ENCODE assay signal across 19 cellular contexts in the genomic region with DNA sequence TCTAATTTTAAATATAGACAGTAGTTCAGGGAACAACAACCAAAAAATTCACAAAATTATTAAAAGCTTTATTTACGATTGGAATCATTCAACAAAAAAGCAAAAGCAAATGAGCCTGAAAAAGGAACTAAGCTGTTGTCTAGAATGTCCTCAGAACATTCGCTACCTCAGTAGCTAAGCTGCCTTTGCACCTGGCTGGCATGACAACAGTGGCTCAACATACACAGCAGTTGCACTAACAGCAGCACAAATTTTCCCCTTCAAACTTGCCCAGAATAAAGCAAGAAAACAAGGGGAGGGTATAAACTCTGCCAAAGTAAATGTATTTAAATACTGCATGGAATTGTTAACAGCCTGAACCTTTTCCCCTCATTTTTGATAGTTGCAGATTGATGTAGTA.
A peak's percentile ranks its signal among the peaks of the same experiment; 100 is the strongest.
DNase-seq lines count a peak whose midpoint lies in the region; ATAC-seq, FAIRE-seq and TF ChIP-seq lines count a peak whose summit lies in the region.
"Had no signal": no experiment of that assay in that cellular context is flagged by ENCODE, and none has a peak within 500 bp of the region (broad histone marks: within the 10 kb centered on the region; RNA-seq: fewer than 3 reads in every experiment).

No MANE protein-coding gene starts in this region.

- POLR2A ChIA-PET in OCI-LY7 (lab: Charles Lee) = interaction anchor here (0.7 to 2.9 kb wide), 6 partner anchors 12 to 65 kb away, joined by 3 to 11 read pairs (median 4); no protein-coding TSS in a partner anchor
- POLR2A ChIA-PET in CD4-positive, alpha-beta T cell (lab: Charles Lee) = interaction anchor here (2.8 kb wide), 1 partner anchor 36 kb away, joined by 11 read pairs; no protein-coding TSS in a partner anchor

- no peaks in the 10 kb centered on the region for H4K20me1 ChIP-seq in OCI-LY7 (ENCODE audit: insufficient read depth, low read length)

- TF ChIP-seq POLR2A in H54 (IDR thresholded peaks at IDR 0.05; ENCODE audit: low read depth, low read length) = no peak

- TF ChIP-seq CTCF in OCI-LY7 (conservative IDR thresholded peaks at IDR 0.05; ENCODE audit: low read length) (no peak), heart right ventricle (IDR thresholded peaks at IDR 0.05) (no peak)
- no peak for TF ChIP-seq CTCF in CD4-positive, alpha-beta T cell (IDR thresholded peaks at IDR 0.05)

- H3K27me3 Mint-ChIP-seq in CD4-positive, alpha-beta T cell = no peaks in the 10 kb centered on the region

- H3K4me1 ChIP-seq in OCI-LY7 (ENCODE audit: insufficient read depth, low read length, poor library complexity, severe bottlenecking) (peaks cover 27% of the 10 kb centered on the region), small intestine (ENCODE audit: control insufficient read depth in 2 of 2, insufficient read depth in 1 of 2, low read depth in 1 of 2, low read length in 1 of 2) (peaks cover 4 to 10% of the 10 kb centered on the region in 2 donors), heart right ventricle (peaks cover 0 to 24% (median 0%) of the 10 kb centered on the region in 9 donors)

- H3K27ac ChIP-seq in OCI-LY7 (ENCODE audit: low read depth, low read length, poor library complexity, severe bottlenecking) (peak overlapping the region; percentile 1), small intestine (ENCODE audit: low read depth in 1 of 2, low read length in 1 of 2) (peak overlapping the region; percentile 11 to 20), heart right ventricle (no peak overlapping the region)
- no peak overlapping the region for H3K27ac ChIP-seq in CD4-positive, alpha-beta T cell (ENCODE audit: low read depth, low read length)
- H3K27ac ChIP-seq: HL-60, PC-9, RWPE1 had no signal

- H3K27me3 ChIP-seq in small intestine (ENCODE audit: control insufficient read depth in 2 of 2, insufficient read depth in 2 of 2, low read length in 2 of 2) (no peaks in the 10 kb centered on the region), heart right ventricle (no peaks in the 10 kb centered on the region)
- H3K27me3 ChIP-seq in CD4-positive, alpha-beta T cell (ENCODE audit: control insufficient read depth, insufficient read depth, low read length) = no peaks in the 10 kb centered on the region

- peak; percentile 40 for ATAC-seq in left colon
- no peak for ATAC-seq in CD4-positive, alpha-beta T cell (ENCODE audit: poor library complexity)
- no peak for ATAC-seq in heart right ventricle

- H3K27ac Mint-ChIP-seq in CD4-positive, alpha-beta T cell = no peak overlapping the region
- H3K27ac Mint-ChIP-seq: CD14-positive monocyte had no signal

- intact Hi-C loops in OCI-LY7 (cut with micrococcal nuclease; ENCODE audit: unreplicated experiment) = no loop called here
- intact Hi-C loops in left colon (cut with DNase I, micrococcal nuclease) = no loop called here
- intact Hi-C loops in CD4-positive, alpha-beta T cell (cut with DNase I, micrococcal nuclease) = loop anchor here in 1 of 2 experiments (5.0 kb wide), 1 partner anchor 35 kb away; no protein-coding TSS in a partner anchor
- intact Hi-C loops in heart right ventricle (cut with DNase I) = no loop called here

- H3K9me3 ChIP-seq in OCI-LY7 (ENCODE audit: low read length) (no peaks in the 10 kb centered on the region), small intestine (ENCODE audit: control insufficient read depth, low read depth) (no peaks in the 10 kb centered on the region), heart right ventricle (no peaks in the 10 kb centered on the region)
- H3K9me3 ChIP-seq in CD4-positive, alpha-beta T cell (ENCODE audit: control insufficient read depth, low read length) = no peaks in the 10 kb centered on the region

- peaks cover 69% of the 10 kb centered on the region for H3K36me3 Mint-ChIP-seq in CD4-positive, alpha-beta T cell (ENCODE audit: low read depth)

- H3K9me3 Mint-ChIP-seq in CD4-positive, alpha-beta T cell = no peaks in the 10 kb centered on the region
- H3K9me3 Mint-ChIP-seq: CD14-positive monocyte had no signal

- WGBS in small intestine, 3 donors = 20 to 67% (median 43%) methylated on average over 2 of the region's 2 CpGs
- 96 to 97% methylated on average over 2 of the region's 2 CpGs for whole genome bisulfite sequencing in heart right ventricle, 2 donors

- DNase-seq in H54 (ENCODE audit: insufficient read length, low spot score) = no peak
- DNase-seq in OCI-LY7 (ENCODE audit: low spot score) = peak; percentile 37
- DNase-seq in left colon = no peak
- peak; percentile 52 for DNase-seq in small intestine
- DNase-seq in midbrain (lab: John Stamatoyannopoulos, UW) = no peak
- DNase-seq in CD4-positive, alpha-beta T cell = no peak
- DNase-seq in heart right ventricle = no peak
- DNase-seq: DMS153, GDM1, IMR-90, NCI-H1417 treated with DMSO at 0.1 percent for 48 hours, NCI-H187 treated with DMSO at 0.1 percent for 48 hours, NCI-H226, NCI-H524 treated with DMSO at 0.1 percent for 48 hours, PC-9, SIG-M5 had no signal

- H3K36me3 ChIP-seq in OCI-LY7 (ENCODE audit: insufficient read depth, low read length) (peaks cover 82% of the 10 kb centered on the region), small intestine (ENCODE audit: control insufficient read depth in 2 of 2, insufficient read depth in 2 of 2, low read length in 2 of 2) (peaks cover 3 to 15% of the 10 kb centered on the region in 2 donors), heart right ventricle (peaks cover 0 to 81% (median 35%) of the 10 kb centered on the region in 9 donors)

- no peaks in the 10 kb centered on the region for H3K9me2 ChIP-seq in OCI-LY7 (ENCODE audit: insufficient read depth, low read length)

- TSS peak; percentile 38 for BruUV-seq in OCI-LY7 (replicated peaks; lab: Mats Ljungman, UMichigan)

- H3K4me1 Mint-ChIP-seq in CD4-positive, alpha-beta T cell (ENCODE audit: low read depth) = peaks cover 21% of the 10 kb centered on the region

- H3K4me3 ChIP-seq in OCI-LY7 (ENCODE audit: low read depth, low read length, poor library complexity, severe bottlenecking) (no peak overlapping the region), small intestine (ENCODE audit: low read depth in 1 of 2, low read length in 2 of 2) (no peak overlapping the region), heart right ventricle (no peak overlapping the region)
- H3K4me3 ChIP-seq: PC-9 had no signal

- H2AFZ ChIP-seq in OCI-LY7 (ENCODE audit: low read length) = no peak overlapping the region
- H2AFZ ChIP-seq: PC-9 had no signal

- H3K4me3 Mint-ChIP-seq in CD4-positive, alpha-beta T cell = no peak overlapping the region
- H3K4me3 Mint-ChIP-seq: CD14-positive monocyte had no signal

- no peaks in the 10 kb centered on the region for H3K79me2 ChIP-seq in OCI-LY7 (ENCODE audit: insufficient read depth, low read depth, low read length)

- H3K4me2 ChIP-seq in OCI-LY7 (ENCODE audit: low read length) = no peak overlapping the region
- H3K4me2 ChIP-seq: PC-9 had no signal

- FAIRE-seq in H54 (lab: Jason Lieb, UNC) (peak; percentile 6), small intestine (lab: Jason Lieb, UNC) (no peak)

- CTCF ChIA-PET in OCI-LY7 (lab: Charles Lee; ENCODE audit: unreplicated experiment) = no interaction called here
- CTCF ChIA-PET in CD4-positive, alpha-beta T cell (lab: Charles Lee) = interaction anchor here (0.7 to 1.0 kb wide), 2 partner anchors 15 to 26 kb away, joined by 3 read pairs; no protein-coding TSS in a partner anchor

Comparison
In these comparisons a context has a peak if more than half of its experiments do, and no peak if none do; other contexts are left out.
1. DNase-seq: peak in OCI-LY7 (single experiment) and small intestine (single experiment); none in H54 (single experiment), left colon (0 of 2), midbrain (single experiment), CD4-positive, alpha-beta T cell (0 of 10) and heart right ventricle (0 of 2).
2. H3K27ac ChIP-seq: peak in OCI-LY7 (single experiment) and small intestine (2 of 2); none in CD4-positive, alpha-beta T cell (single experiment) and heart right ventricle (0 of 10).